2 cellular contexts compared by ENCODE assay signal in genomic region chr17:75572713-75573539, GRCh38.
TF ChIP-seq lines count a peak whose summit lies in the region.

No MANE protein-coding gene starts in this region.

TF ChIP-seq in IMR-90, 13 proteins besides CTCF, POLR2A, EP300 and RAD21:
- TF ChIP-seq BHLHE40 (IDR thresholded peaks at IDR 0.05; ENCODE audit: low read depth, low read length) = no peak
- TF ChIP-seq RCOR1 (IDR thresholded peaks at IDR 0.05; ENCODE audit: insufficient replicate concordance, low read length) = no peak
- no peak for TF ChIP-seq MXI1 (IDR thresholded peaks at IDR 0.05; ENCODE audit: borderline replicate concordance, low read depth, low read length)
- TF ChIP-seq, protein P1, sequence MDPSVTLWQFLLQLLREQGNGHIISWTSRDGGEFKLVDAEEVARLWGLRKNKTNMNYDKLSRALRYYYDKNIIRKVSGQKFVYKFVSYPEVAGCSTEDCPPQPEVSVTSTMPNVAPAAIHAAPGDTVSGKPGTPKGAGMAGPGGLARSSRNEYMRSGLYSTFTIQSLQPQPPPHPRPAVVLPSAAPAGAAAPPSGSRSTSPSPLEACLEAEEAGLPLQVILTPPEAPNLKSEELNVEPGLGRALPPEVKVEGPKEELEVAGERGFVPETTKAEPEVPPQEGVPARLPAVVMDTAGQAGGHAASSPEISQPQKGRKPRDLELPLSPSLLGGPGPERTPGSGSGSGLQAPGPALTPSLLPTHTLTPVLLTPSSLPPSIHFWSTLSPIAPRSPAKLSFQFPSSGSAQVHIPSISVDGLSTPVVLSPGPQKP (IDR thresholded peaks at IDR 0.05; ENCODE audit: borderline replicate concordance, low read depth, low read length) = no peak
- no peak for TF ChIP-seq MAZ (IDR thresholded peaks at IDR 0.05; ENCODE audit: borderline replicate concordance, low read depth, low read length)
- no peak for TF ChIP-seq FOS (IDR thresholded peaks at IDR 0.05; ENCODE audit: low read depth, low read length)
- no peak for TF ChIP-seq USF2 (IDR thresholded peaks at IDR 0.05; ENCODE audit: low read depth, low read length)
- TF ChIP-seq SMC3 (IDR thresholded peaks at IDR 0.05; ENCODE audit: low read depth, low read length) = no peak
- no peak for TF ChIP-seq CHD1 (IDR thresholded peaks at IDR 0.05; ENCODE audit: low read depth, low read length)
- no peak for TF ChIP-seq NFE2L2 (IDR thresholded peaks at IDR 0.05; ENCODE audit: low read depth, low read length)
- TF ChIP-seq RFX5 (IDR thresholded peaks at IDR 0.05; ENCODE audit: low read depth, low read length) = no peak
- no peak for TF ChIP-seq CEBPB (IDR thresholded peaks at IDR 0.05; ENCODE audit: low read depth, low read length)
- TF ChIP-seq MAFK (IDR thresholded peaks at IDR 0.05; ENCODE audit: low read depth, low read length) = no peak

TF ChIP-seq in HepG2, 621 proteins besides CTCF, POLR2A, EP300 and RAD21 (continues in another document):
- TF ChIP-seq ZNF513 (CRISPR knock-in tag; conservative IDR thresholded peaks at IDR 0.05) (no peak), REPIN1 (CRISPR knock-in tag; IDR thresholded peaks at IDR 0.05; ENCODE audit: borderline replicate concordance, low read depth) (no peak), HINFP (CRISPR knock-in tag; IDR thresholded peaks at IDR 0.05; ENCODE audit: low read depth) (no peak), MED8 (CRISPR knock-in tag; IDR thresholded peaks at IDR 0.05; ENCODE audit: insufficient replicate concordance) (no peak), ZNF335 (CRISPR knock-in tag; IDR thresholded peaks at IDR 0.05) (no peak), HNRNPLL (IDR thresholded peaks at IDR 0.05; ENCODE audit: low read depth, low read length, poor library complexity, severe bottlenecking) (no peak), ZNF563 (CRISPR knock-in tag; IDR thresholded peaks at IDR 0.05) (no peak), DMAP1 (CRISPR knock-in tag; IDR thresholded peaks at IDR 0.05) (no peak), ONECUT2 (CRISPR knock-in tag; IDR thresholded peaks at IDR 0.05) (no peak), SRSF4 (IDR thresholded peaks at IDR 0.05; ENCODE audit: low read depth, low read length, poor library complexity, severe bottlenecking) (no peak), TARDBP (CRISPR knock-in tag; IDR thresholded peaks at IDR 0.05) (no peak), ZNF777 (CRISPR knock-in tag; IDR thresholded peaks at IDR 0.05) (no peak), ZNF639 (CRISPR knock-in tag; conservative IDR thresholded peaks at IDR 0.05) (no peak), ZNF138 (CRISPR knock-in tag; IDR thresholded peaks at IDR 0.05; ENCODE audit: low read depth) (no peak), ZNF547 (CRISPR knock-in tag; IDR thresholded peaks at IDR 0.05) (no peak), SAFB2 (CRISPR knock-in tag; IDR thresholded peaks at IDR 0.05; ENCODE audit: borderline replicate concordance, low read depth) (0 out of 2 replicates have a peak, but pooled peaks have one; percentile 29), JDP2 (CRISPR knock-in tag; IDR thresholded peaks at IDR 0.05; ENCODE audit: borderline replicate concordance) (no peak), SAP130 (CRISPR knock-in tag; IDR thresholded peaks at IDR 0.05; ENCODE audit: low read depth) (no peak), MIER3 (CRISPR knock-in tag; IDR thresholded peaks at IDR 0.05; ENCODE audit: borderline replicate concordance) (no peak), REL (CRISPR knock-in tag; conservative IDR thresholded peaks at IDR 0.05) (no peak), ZNF609 (CRISPR knock-in tag; IDR thresholded peaks at IDR 0.05; ENCODE audit: borderline replicate concordance) (no peak), THYN1 (CRISPR knock-in tag; IDR thresholded peaks at IDR 0.05; ENCODE audit: borderline replicate concordance, low read depth) (no peak), ZNF207 (IDR thresholded peaks at IDR 0.05; ENCODE audit: borderline replicate concordance) (no peak), CHCHD3 (CRISPR knock-in tag; IDR thresholded peaks at IDR 0.05) (no peak), KLF6 (CRISPR knock-in tag; IDR thresholded peaks at IDR 0.05) (no peak)
- TF ChIP-seq, protein P2, sequence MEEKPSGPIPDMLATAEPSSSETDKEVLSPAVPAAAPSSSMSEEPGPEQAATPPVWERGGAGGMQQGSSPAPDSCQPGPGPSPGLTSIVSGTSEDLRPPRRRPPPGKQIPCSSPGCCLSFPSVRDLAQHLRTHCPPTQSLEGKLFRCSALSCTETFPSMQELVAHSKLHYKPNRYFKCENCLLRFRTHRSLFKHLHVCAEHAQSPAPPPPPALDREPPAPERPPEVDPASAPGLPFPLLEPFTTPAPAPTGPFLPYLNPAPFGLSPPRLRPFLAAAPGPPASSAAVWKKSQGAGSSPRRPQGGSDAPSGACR (CRISPR knock-in tag; IDR thresholded peaks at IDR 0.05) = no peak
- TF ChIP-seq, protein P3, sequence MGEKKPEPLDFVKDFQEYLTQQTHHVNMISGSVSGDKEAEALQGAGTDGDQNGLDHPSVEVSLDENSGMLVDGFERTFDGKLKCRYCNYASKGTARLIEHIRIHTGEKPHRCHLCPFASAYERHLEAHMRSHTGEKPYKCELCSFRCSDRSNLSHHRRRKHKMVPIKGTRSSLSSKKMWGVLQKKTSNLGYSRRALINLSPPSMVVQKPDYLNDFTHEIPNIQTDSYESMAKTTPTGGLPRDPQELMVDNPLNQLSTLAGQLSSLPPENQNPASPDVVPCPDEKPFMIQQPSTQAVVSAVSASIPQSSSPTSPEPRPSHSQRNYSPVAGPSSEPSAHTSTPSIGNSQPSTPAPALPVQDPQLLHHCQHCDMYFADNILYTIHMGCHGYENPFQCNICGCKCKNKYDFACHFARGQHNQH (CRISPR knock-in tag; IDR thresholded peaks at IDR 0.05) = no peak
- TF ChIP-seq, protein P4, sequence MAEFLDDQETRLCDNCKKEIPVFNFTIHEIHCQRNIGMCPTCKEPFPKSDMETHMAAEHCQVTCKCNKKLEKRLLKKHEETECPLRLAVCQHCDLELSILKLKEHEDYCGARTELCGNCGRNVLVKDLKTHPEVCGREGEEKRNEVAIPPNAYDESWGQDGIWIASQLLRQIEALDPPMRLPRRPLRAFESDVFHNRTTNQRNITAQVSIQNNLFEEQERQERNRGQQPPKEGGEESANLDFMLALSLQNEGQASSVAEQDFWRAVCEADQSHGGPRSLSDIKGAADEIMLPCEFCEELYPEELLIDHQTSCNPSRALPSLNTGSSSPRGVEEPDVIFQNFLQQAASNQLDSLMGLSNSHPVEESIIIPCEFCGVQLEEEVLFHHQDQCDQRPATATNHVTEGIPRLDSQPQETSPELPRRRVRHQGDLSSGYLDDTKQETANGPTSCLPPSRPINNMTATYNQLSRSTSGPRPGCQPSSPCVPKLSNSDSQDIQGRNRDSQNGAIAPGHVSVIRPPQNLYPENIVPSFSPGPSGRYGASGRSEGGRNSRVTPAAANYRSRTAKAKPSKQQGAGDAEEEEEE (CRISPR knock-in tag; IDR thresholded peaks at IDR 0.05; ENCODE audit: borderline replicate concordance) = no peak
